8 cellular contexts compared by ENCODE assay signal in the genomic region with DNA sequence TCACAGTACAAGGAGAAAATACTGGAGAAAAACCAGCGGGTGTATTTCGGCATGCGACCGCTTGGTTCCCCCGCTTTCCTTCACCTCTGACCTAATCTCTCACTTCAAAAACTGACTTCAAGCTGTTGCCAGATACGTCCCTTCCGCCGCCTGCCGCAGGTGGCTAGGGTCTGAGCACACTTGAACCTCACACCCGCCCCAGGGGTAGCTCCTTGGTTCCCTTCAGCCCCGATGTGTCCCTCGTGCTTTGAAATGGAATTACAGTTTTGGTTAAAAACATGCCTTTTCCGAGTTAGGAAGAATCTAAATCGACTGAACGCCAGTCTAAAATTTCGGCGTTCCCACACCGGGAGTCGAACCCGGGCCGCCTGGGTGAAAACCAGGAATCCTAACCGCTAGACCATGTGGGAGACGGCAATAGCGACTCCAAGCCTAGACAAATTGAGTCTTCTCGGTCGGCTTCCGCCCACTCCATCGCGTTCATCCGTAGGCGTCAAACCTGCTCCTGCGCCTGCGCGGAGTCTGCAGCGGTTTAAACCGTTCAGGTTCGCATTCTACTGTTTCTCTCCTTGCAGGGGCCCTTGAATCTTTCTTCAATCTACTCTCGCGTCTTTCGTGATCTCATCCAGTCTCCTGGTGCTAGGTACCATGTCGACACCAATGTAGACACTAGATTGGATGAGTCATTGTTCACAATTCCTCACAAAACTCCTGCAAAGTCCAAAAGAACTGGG.
DNase-seq lines count a peak whose midpoint lies in the region; ATAC-seq and TF ChIP-seq lines count a peak whose summit lies in the region.

No MANE protein-coding gene starts in this region.

- no peaks in the 10 kb centered on the region for H3K4me1 Mint-ChIP-seq in activated CD4-positive, alpha-beta memory T cell treated with anti-CD3 and anti-CD28 coated beads, Interleukin-2, amount 10 ng/mL, durations not matched to agents 7 days and 5 days

- H3K36me3 ChIP-seq in ectodermal cell (ENCODE audit: control insufficient read depth, insufficient read depth, low read length) = no peaks in the 10 kb centered on the region

- peak overlapping the region; percentile 53 for H3K4me3 ChIP-seq in ectodermal cell (ENCODE audit: insufficient read depth, low read depth, low read length)
- peak overlapping the region; percentile 21 for H3K4me3 ChIP-seq in lower leg skin (ENCODE audit: low read depth, poor library complexity, severe bottlenecking)

- no peaks in the 10 kb centered on the region for H3K9me3 Mint-ChIP-seq in activated CD4-positive, alpha-beta memory T cell treated with anti-CD3 and anti-CD28 coated beads, Interleukin-2, amount 10 ng/mL, durations not matched to agents 7 days and 5 days

- POLR2A ChIA-PET in activated CD4-positive, alpha-beta memory T cell treated with anti-CD3 and anti-CD28 coated beads, Interleukin-2, amount 10 ng/mL, durations not matched to agents 7 days and 5 days (lab: Charles Lee) = interaction anchor here (0.7 to 1.7 kb wide), 10 partner anchors 9 to 1926 kb away, joined by 3 to 8 read pairs (median 3); partner anchors contain the start of genes EPSTI1 and TPT1

- H3K27me3 Mint-ChIP-seq in activated CD4-positive, alpha-beta memory T cell treated with anti-CD3 and anti-CD28 coated beads, Interleukin-2, amount 10 ng/mL, durations not matched to agents 7 days and 5 days = no peaks in the 10 kb centered on the region

- no peak overlapping the region for H3K27ac Mint-ChIP-seq in activated CD4-positive, alpha-beta memory T cell treated with anti-CD3 and anti-CD28 coated beads, Interleukin-2, amount 10 ng/mL, durations not matched to agents 7 days and 5 days

- intact Hi-C loops in lower leg skin (cut with DNase I; ENCODE audit: low total_unique reads) = no loop called here

- ATAC-seq in GM19397 (IDR thresholded peaks at IDR 0.05; ENCODE audit: unreplicated experiment) (peak; percentile 76), HG03565 (IDR thresholded peaks at IDR 0.05; ENCODE audit: unreplicated experiment) (peak; percentile 75)

- no peaks in the 10 kb centered on the region for H3K36me3 Mint-ChIP-seq in activated CD4-positive, alpha-beta memory T cell treated with anti-CD3 and anti-CD28 coated beads, Interleukin-2, amount 10 ng/mL, durations not matched to agents 7 days and 5 days (ENCODE audit: low read depth)

- CTCF ChIA-PET in activated CD4-positive, alpha-beta memory T cell treated with anti-CD3 and anti-CD28 coated beads, Interleukin-2, amount 10 ng/mL, durations not matched to agents 7 days and 5 days (lab: Charles Lee) = interaction anchor here (0.7 to 2.7 kb wide), 6 partner anchors 9 to 444 kb away, joined by 3 to 16 read pairs (median 4); no protein-coding TSS in a partner anchor

- WGBS in ectodermal cell, 2 experiments = 1% methylated on average over 41 of the region's 41 CpGs
- WGBS in lower leg skin, 2 donors = 0% methylated on average over 40 to 41 of the region's 41 CpGs

- H3K27me3 ChIP-seq in ectodermal cell (ENCODE audit: control insufficient read depth, insufficient read depth, low read length, poor library complexity, severe bottlenecking) = no peaks in the 10 kb centered on the region

- H3K4me1 ChIP-seq in ectodermal cell (ENCODE audit: control insufficient read depth, insufficient read depth, low read length) = no peaks in the 10 kb centered on the region

- DNase-seq in CD1c-positive myeloid dendritic cell (ENCODE audit: extremely low spot score) (peak; percentile 97), NCI-H82 treated with DMSO at 0.1 percent for 48 hours (lab: John Stamatoyannopoulos, UW; ENCODE audit: unreplicated experiment) (peak; percentile 55), lower leg skin (ENCODE audit: low spot score in 2 of 2) (peak; percentile 95 to 100)
- DNase-seq in activated CD4-positive, alpha-beta memory T cell treated with anti-CD3 and anti-CD28 coated beads, Interleukin-2, amount 10 ng/mL, durations not matched to agents 7 days and 5 days = peak; percentile 97
- peak; percentile 96 for DNase-seq in stimulated activated CD4-positive, alpha-beta T cell treated with anti-CD3 and anti-CD28 coated beads, Interleukin-4, amount 100 ng/mL, for 24 hours

- TF ChIP-seq POLR2A in lower leg skin (IDR thresholded peaks at IDR 0.05) = no peak

- no peak overlapping the region for H3K4me3 Mint-ChIP-seq in activated CD4-positive, alpha-beta memory T cell treated with anti-CD3 and anti-CD28 coated beads, Interleukin-2, amount 10 ng/mL, durations not matched to agents 7 days and 5 days

- peak overlapping the region; percentile 90 for H3K27ac ChIP-seq in ectodermal cell (ENCODE audit: insufficient read depth, low read depth, low read length, poor library complexity, severe bottlenecking)

- no peaks in the 10 kb centered on the region for H3K9me3 ChIP-seq in ectodermal cell (ENCODE audit: control insufficient read depth, low read length)

- peak in 1 of 3 donors; percentile 34 for TF ChIP-seq CTCF in lower leg skin (IDR thresholded peaks at IDR 0.05)

Comparison
In these comparisons a context has a peak if more than half of its experiments do, and no peak if none do; other contexts are left out.
1. Peak in every context shown above with its lines: DNase-seq, ATAC-seq, H3K4me3 ChIP-seq and H3K27ac ChIP-seq.